11 cellular contexts compared by ENCODE assay signal in genomic region chr2:23488584-23488983, GRCh38.
"Had no signal": no experiment of that assay in that cellular context is flagged by ENCODE, and none has a peak within 500 bp of the region (broad histone marks: within the 10 kb centered on the region; RNA-seq: fewer than 3 reads in every experiment).

No MANE protein-coding gene starts in this region.

- H3K4me3 Mint-ChIP-seq: neural crest cell had no signal

- H3K4me3 ChIP-seq: tibial nerve had no signal

- H3K36me3 Mint-ChIP-seq: activated naive CD4-positive, alpha-beta T cell treated with anti-CD3 and anti-CD28 coated beads, Interleukin-2, amount 50 U/mL, for 72 hours had no signal

- H3K27me3 ChIP-seq: tibial nerve had no signal

- ATAC-seq: Right ventricle myocardium inferior, SK-N-SH treated with all-trans-retinoic acid at 6 μM for 48 hours had no signal

- H3K9me3 ChIP-seq: tibial nerve had no signal

- DNase-seq: activated CD4-positive, CD25-positive, alpha-beta regulatory T cell treated with anti-CD3 and anti-CD28 coated beads, Interleukin-2, amount 50 U/mL, for 72 hours; activated effector memory CD4-positive, alpha-beta T cell treated with anti-CD3 and anti-CD28 coated beads, Interleukin-2, amount 50 U/mL, for 16 hours; anterior cingulate cortex; hippocampal formation; kidney glomerular epithelial cell; stimulated activated CD4-positive, alpha-beta T cell treated with anti-CD3 and anti-CD28 coated beads, Interleukin-4, amount 100 ng/mL, for 4 hours had no signal

- H3K36me3 ChIP-seq: tibial nerve had no signal

- H3K9me3 Mint-ChIP-seq: activated naive CD4-positive, alpha-beta T cell treated with anti-CD3 and anti-CD28 coated beads, Interleukin-2, amount 50 U/mL, for 72 hours; neural crest cell had no signal
